Comparison of ENCODE assay signal across 17 cellular contexts in genomic region chr4:14771504-14772175, GRCh38.
DNase-seq lines count a peak whose midpoint lies in the region; ATAC-seq and TF ChIP-seq lines count a peak whose summit lies in the region.
"Had no signal": no experiment of that assay in that cellular context is flagged by ENCODE, and none has a peak within 500 bp of the region (broad histone marks: within the 10 kb centered on the region; RNA-seq: fewer than 3 reads in every experiment).

No MANE protein-coding gene starts in this region.

- peaks cover 23% of the 10 kb centered on the region for H3K4me1 Mint-ChIP-seq in activated T-cell treated with anti-CD3 and anti-CD28 coated beads, Interleukin-2, amount 50 U/mL, for 72 hours (ENCODE audit: low read depth)

- peak overlapping the region; percentile 6 for H3K4me2 ChIP-seq in mammary epithelial cell (ENCODE audit: insufficient read depth, low read depth, low read length)
- H3K4me2 ChIP-seq: BLaER1 had no signal

- peak overlapping the region; percentile 62 for H3K27ac Mint-ChIP-seq in activated T-cell treated with anti-CD3 and anti-CD28 coated beads, Interleukin-2, amount 50 U/mL, for 72 hours
- H3K27ac Mint-ChIP-seq: HFFc6 had no signal

- no peak for ATAC-seq in activated T-cell treated with anti-CD3 and anti-CD28 coated beads, Interleukin-2, amount 50 U/mL, for 72 hours (replicated peaks in 1 of 2)
- no peak for ATAC-seq in left lobe of liver
- ATAC-seq: HepG2 had no signal

- CTCF ChIA-PET in mammary epithelial cell (lab: Charles Lee; ENCODE audit: low non-redundant PET), result no interaction called here

- H3K9me3 ChIP-seq in mammary epithelial cell (replicated peaks; ENCODE audit: insufficient read depth, low read length), result no peaks in the 10 kb centered on the region
- H3K9me3 ChIP-seq in suprapubic skin, result peaks cover 4% of the 10 kb centered on the region
- H3K9me3 ChIP-seq: BLaER1 had no signal

- no peaks in the 10 kb centered on the region for H3K36me3 Mint-ChIP-seq in activated T-cell treated with anti-CD3 and anti-CD28 coated beads, Interleukin-2, amount 50 U/mL, for 72 hours (ENCODE audit: insufficient read depth in 2 of 2)

- peak overlapping the region in 1 of 2 donors; percentile 46 for H3K4me3 Mint-ChIP-seq in activated T-cell treated with anti-CD3 and anti-CD28 coated beads, Interleukin-2, amount 50 U/mL, for 72 hours
- H3K4me3 Mint-ChIP-seq: HFFc6 had no signal

- TF ChIP-seq CTCF in mammary epithelial cell (conservative IDR thresholded peaks at IDR 0.05 in 1 of 2, IDR thresholded peaks at IDR 0.05 in 1 of 2; ENCODE audit: extremely low read depth in 1 of 2, insufficient read depth in 1 of 2, low read depth in 1 of 2, low read length in 2 of 2) (no peak), fibroblast of mammary gland (conservative IDR thresholded peaks at IDR 0.05; ENCODE audit: control insufficient read depth, insufficient read depth, low read depth, low read length) (no peak), suprapubic skin (IDR thresholded peaks at IDR 0.05) (no peak)

- no peak for TF ChIP-seq EP300 in suprapubic skin (IDR thresholded peaks at IDR 0.05)

- no peak for TF ChIP-seq POLR2A in suprapubic skin (IDR thresholded peaks at IDR 0.05)

- no peaks in the 10 kb centered on the region for H4K20me1 ChIP-seq in mammary epithelial cell (ENCODE audit: insufficient read depth, low read length)
- H4K20me1 ChIP-seq: BLaER1 had no signal

- H3K79me2 ChIP-seq in mammary epithelial cell (ENCODE audit: insufficient read depth, low read length), result no peaks in the 10 kb centered on the region

- WGBS in mammary epithelial cell (ENCODE audit: low coverage, missing lambda C conversion rate), result 100% methylated on average over 1 of the region's 2 CpGs
- WGBS in suprapubic skin, result 35% methylated on average over 2 of the region's 2 CpGs

- H3K27me3 ChIP-seq in mammary epithelial cell (ENCODE audit: insufficient read depth, low read length) (no peaks in the 10 kb centered on the region), suprapubic skin (no peaks in the 10 kb centered on the region)
- H3K27me3 ChIP-seq: BLaER1 had no signal

- no peak for DNase-seq in activated T-cell treated with anti-CD3 and anti-CD28 coated beads, Interleukin-2, amount 50 U/mL, for 72 hours
- DNase-seq in activated T-cell treated with anti-CD3 and anti-CD28 coated beads, Interleukin-2, amount 50 U/mL, for 1 hour, result no peak
- DNase-seq in mammary epithelial cell (peak; percentile 68), fibroblast of mammary gland (ENCODE audit: low read depth) (peak; percentile 25), suprapubic skin (ENCODE audit: low spot score in 2 of 2) (no peak), left lobe of liver (ENCODE audit: low spot score) (no peak), pons (ENCODE audit: low spot score) (no peak), SHP77 treated with DMSO at 0.1 percent for 48 hours (lab: John Stamatoyannopoulos, UW) (no peak)
- DNase-seq: GOT3, HFFc6, NCI-H1417, NCI-H1930, NCI-H510A treated with DMSO at 0.1 percent for 48 hours, RPMI8226 had no signal

- H3K27ac ChIP-seq in mammary epithelial cell (ENCODE audit: insufficient read depth, low read depth, low read length), result peak overlapping the region; percentile 37
- H3K27ac ChIP-seq in suprapubic skin, result peak overlapping the region; percentile 80
- H3K27ac ChIP-seq: 22Rv1, BLaER1 had no signal

- H2AFZ ChIP-seq in mammary epithelial cell (ENCODE audit: low read depth, low read length), result no peak overlapping the region

- no peak overlapping the region for H3K4me3 ChIP-seq in mammary epithelial cell (replicated peaks in 1 of 3; ENCODE audit: insufficient read depth in 1 of 3, low read depth in 2 of 3, low read length in 3 of 3)
- no peak overlapping the region for H3K4me3 ChIP-seq in fibroblast of mammary gland (ENCODE audit: control insufficient read depth, low read depth, low read length)
- H3K4me3 ChIP-seq in suprapubic skin, result no peak overlapping the region
- H3K4me3 ChIP-seq: BLaER1 had no signal

- H3K36me3 ChIP-seq in mammary epithelial cell (ENCODE audit: insufficient read depth, low read length), result no peaks in the 10 kb centered on the region
- H3K36me3 ChIP-seq in suprapubic skin, result no peaks in the 10 kb centered on the region
- H3K36me3 ChIP-seq: BLaER1 had no signal

- in situ Hi-C loops in mammary epithelial cell (cut with MboI; ENCODE audit: low sequenced_read_pairs in 2 of 2), result no loop called here

- TSS peak; percentile 100 for BruUV-seq in mammary epithelial cell (replicated peaks; lab: Mats Ljungman, UMichigan)

- H3K9me3 Mint-ChIP-seq in activated T-cell treated with anti-CD3 and anti-CD28 coated beads, Interleukin-2, amount 50 U/mL, for 72 hours, result peaks cover 4% of the 10 kb centered on the region in 2 donors

- dilution Hi-C loops in mammary epithelial cell (cut with HindIII; ENCODE audit: low sequenced_read_pairs), result no loop called here

- intact Hi-C loops in mammary epithelial cell (cut with micrococcal nuclease), result loop anchor here (5.0 kb wide), 1 partner anchor 231 kb away; the partner anchor contains the start of gene CPEB2

- H3K27me3 Mint-ChIP-seq in activated T-cell treated with anti-CD3 and anti-CD28 coated beads, Interleukin-2, amount 50 U/mL, for 72 hours (ENCODE audit: low read depth), result peaks cover 39% of the 10 kb centered on the region

- H3K4me1 ChIP-seq in mammary epithelial cell (ENCODE audit: insufficient read depth, low read length) (peaks cover 11% of the 10 kb centered on the region), suprapubic skin (peaks cover 26% of the 10 kb centered on the region)

- no peak overlapping the region for H3K9ac ChIP-seq in mammary epithelial cell (ENCODE audit: insufficient read depth, low read length)
- H3K9ac ChIP-seq: BLaER1 had no signal

Comparison
In these comparisons a context has a peak if more than half of its experiments do, and no peak if none do; other contexts are left out.
1. DNase-seq: peak in mammary epithelial cell (single experiment) and fibroblast of mammary gland (single experiment); none in activated T-cell treated with anti-CD3 and anti-CD28 coated beads, Interleukin-2, amount 50 U/mL, for 72 hours (0 of 2), activated T-cell treated with anti-CD3 and anti-CD28 coated beads, Interleukin-2, amount 50 U/mL, for 1 hour (single experiment), suprapubic skin (0 of 2), left lobe of liver (single experiment), pons (single experiment) and SHP77 treated with DMSO at 0.1 percent for 48 hours (single experiment).